14 cellular contexts compared by ENCODE assay signal in the genomic region with DNA sequence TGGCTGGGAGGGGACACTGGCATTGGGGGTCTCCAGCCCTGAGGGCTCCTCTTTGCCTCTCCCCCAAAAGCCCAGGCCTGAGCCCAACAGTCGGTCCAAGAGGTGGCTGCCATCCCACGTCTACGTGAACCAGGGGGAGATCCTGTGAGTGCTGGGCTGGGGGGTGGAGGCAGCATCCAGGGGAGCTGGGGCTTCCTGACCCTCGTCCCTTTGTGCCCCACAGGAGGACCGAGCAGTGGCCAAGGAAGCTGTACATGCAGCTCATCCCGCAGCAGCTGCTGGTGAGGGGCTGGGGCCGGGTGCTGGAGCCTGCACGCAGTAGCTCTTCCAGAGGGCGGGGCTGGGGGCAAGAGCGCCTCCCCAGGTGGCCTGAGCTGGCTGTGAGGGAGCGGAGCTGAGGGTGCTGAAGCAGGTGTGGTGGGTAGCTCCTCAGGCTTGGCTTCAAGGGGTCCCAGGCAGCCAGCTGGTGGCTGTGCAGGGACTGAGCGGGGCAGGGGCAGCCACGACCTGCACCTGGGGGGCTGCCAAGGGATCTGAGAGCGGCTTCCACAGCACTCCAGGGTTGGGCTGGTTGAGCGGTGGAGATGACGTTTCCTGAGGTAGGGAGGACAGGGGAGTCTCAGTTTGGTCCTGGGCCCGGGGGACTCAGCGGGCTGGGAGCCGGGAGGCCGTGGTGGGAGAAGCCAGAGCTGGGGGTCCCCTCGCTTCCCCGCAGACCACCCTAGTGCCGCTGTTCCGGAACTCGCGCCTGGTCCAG. TPM values are rescaled to one million over a fixed set of nuclear protein-coding genes. Genes with fewer than 3 reads are reported as not detected.
DNase-seq lines count a peak whose midpoint lies in the region; ATAC-seq and TF ChIP-seq lines count a peak whose summit lies in the region.
"Had no signal": no experiment of that assay in that cellular context is flagged by ENCODE, and none has a peak within 500 bp of the region (broad histone marks: within the 10 kb centered on the region; RNA-seq: fewer than 3 reads in every experiment).

No MANE protein-coding gene starts in this region.

- no peak overlapping the region for H3K27ac Mint-ChIP-seq in activated naive CD4-positive, alpha-beta T cell treated with anti-CD3 and anti-CD28 coated beads for 36 hours
- H3K27ac Mint-ChIP-seq: activated naive CD8-positive, alpha-beta T cell; dendritic cell treated with granulocyte-macrophage colony-stimulating factor and Interleukin-4, amounts not matched to agents 40 ng/mL and 50 ng/mL, for 4 days had no signal

- TF ChIP-seq CTCF in PC-3 (conservative IDR thresholded peaks at IDR 0.05; ENCODE audit: low read depth, low read length) (peak; percentile 25; the same call in 1 of the 2 replicates), spleen (IDR thresholded peaks at IDR 0.05 in 8 of 11, conservative IDR thresholded peaks at IDR 0.05 in 3 of 11) (no peak), tibial artery (IDR thresholded peaks at IDR 0.05) (no peak)

- POLR2A ChIA-PET in PC-3 (lab: Charles Lee; ENCODE audit: unreplicated experiment), result interaction anchor here (0.6 kb wide), 1 partner anchor 40 kb away, joined by 5 read pairs; a partner anchor contains a TSS

- no peak overlapping the region for H2AFZ ChIP-seq in PC-3 (ENCODE audit: low read length)

- H3K9ac ChIP-seq in PC-3 (ENCODE audit: low read length), result no peak overlapping the region

- 85 to 92% (median 90%) methylated on average over 18 to 26 of the region's 26 CpGs for WGBS in spleen, 5 donors

- H3K27me3 ChIP-seq in PC-3 (ENCODE audit: low read length) (no peaks in the 10 kb centered on the region), spleen (replicated peaks in 1 of 7) (no peaks in the 10 kb centered on the region), tibial artery (no peaks in the 10 kb centered on the region)
- H3K27me3 ChIP-seq in effector memory CD4-positive, alpha-beta T cell (replicated peaks; ENCODE audit: control insufficient read depth, insufficient read depth, low read length, poor library complexity, severe bottlenecking), result no peaks in the 10 kb centered on the region
- H3K27me3 ChIP-seq: MG63, sigmoid colon, transverse colon had no signal

- peaks cover 17% of the 10 kb centered on the region for H3K79me2 ChIP-seq in PC-3 (ENCODE audit: low read length)

- H4K20me1 ChIP-seq in PC-3 (ENCODE audit: low read length), result peaks cover 19% of the 10 kb centered on the region; the same call in 1 of the 2 replicates

- H3K4me1 ChIP-seq in PC-3 (ENCODE audit: insufficient read depth, low read length), result peaks cover 1% of the 10 kb centered on the region; the same call in 1 of the 2 replicates
- peaks cover 5 to 83% (median 34%) of the 10 kb centered on the region in 6 donors for H3K4me1 ChIP-seq in spleen
- no peaks in the 10 kb centered on the region for H3K4me1 ChIP-seq in effector memory CD4-positive, alpha-beta T cell (ENCODE audit: control insufficient read depth, insufficient read depth, low read length, poor library complexity, severe bottlenecking)
- peaks cover 0 to 20% (median 8%) of the 10 kb centered on the region in 4 donors for H3K4me1 ChIP-seq in tibial artery

- no peak for TF ChIP-seq POLR2A in spleen (IDR thresholded peaks at IDR 0.05)

- H3K27ac ChIP-seq in PC-3 (ENCODE audit: low read length) (no peak overlapping the region), epithelial cell of prostate (peak overlapping the region; percentile 71), spleen (peak overlapping the region in 5 of 8 donors; percentile 7 to 78 (median 11)), tibial artery (no peak overlapping the region)
- H3K27ac ChIP-seq in effector memory CD4-positive, alpha-beta T cell (ENCODE audit: insufficient read depth, low read length, poor library complexity, severe bottlenecking), result no peak overlapping the region
- H3K27ac ChIP-seq: transverse colon had no signal

- H3K36me3 ChIP-seq in PC-3 (ENCODE audit: low read depth, low read length), result peaks cover 42% of the 10 kb centered on the region
- H3K36me3 ChIP-seq in spleen, result peaks cover 0 to 89% (median 83%) of the 10 kb centered on the region in 6 donors
- H3K36me3 ChIP-seq in effector memory CD4-positive, alpha-beta T cell (ENCODE audit: control insufficient read depth, insufficient read depth, low read length), result peaks cover 56% of the 10 kb centered on the region
- peaks cover 39 to 89% (median 81%) of the 10 kb centered on the region in 3 donors for H3K36me3 ChIP-seq in tibial artery

- DNase-seq in DMS 273 (lab: John Stamatoyannopoulos, UW; ENCODE audit: unreplicated experiment) (peak; percentile 55), DMS 273 treated with DMSO at 0.1 percent for 48 hours (lab: John Stamatoyannopoulos, UW) (no peak), PC-3 (no peak), epithelial cell of prostate (ENCODE audit: low read depth, low spot score) (no peak), spleen (no peak), tibial artery (no peak)
- DNase-seq in effector memory CD4-positive, alpha-beta T cell, result no peak
- no peak for DNase-seq in activated naive CD4-positive, alpha-beta T cell treated with anti-CD3 and anti-CD28 coated beads for 36 hours
- DNase-seq: 8988T, MG63, sigmoid colon, transverse colon had no signal

- intact Hi-C loops in PC-3 (cut with micrococcal nuclease), result no loop called here
- intact Hi-C loops in spleen (cut with DNase I; ENCODE audit: low total_unique reads), result no loop called here
- intact Hi-C loops in tibial artery (cut with DNase I; ENCODE audit: low total_unique reads), result no loop called here
- intact Hi-C loops in activated naive CD4-positive, alpha-beta T cell treated with anti-CD3 and anti-CD28 coated beads for 36 hours (cut with micrococcal nuclease), result no loop called here

- no peak overlapping the region for H3K4me2 ChIP-seq in PC-3 (ENCODE audit: low read length)

- ATAC-seq in PC-3, result peak; percentile 4; the same call in 1 of the 2 replicates

- no peak overlapping the region for H3K4me3 Mint-ChIP-seq in activated naive CD4-positive, alpha-beta T cell treated with anti-CD3 and anti-CD28 coated beads for 36 hours
- H3K4me3 Mint-ChIP-seq: activated naive CD8-positive, alpha-beta T cell; dendritic cell treated with granulocyte-macrophage colony-stimulating factor and Interleukin-4, amounts not matched to agents 40 ng/mL and 50 ng/mL, for 4 days had no signal

- peaks cover 10% of the 10 kb centered on the region for H3K36me3 Mint-ChIP-seq in activated naive CD4-positive, alpha-beta T cell treated with anti-CD3 and anti-CD28 coated beads for 36 hours (ENCODE audit: low read depth)
- H3K36me3 Mint-ChIP-seq: activated naive CD8-positive, alpha-beta T cell had no signal

- no peaks in the 10 kb centered on the region for H3K9me2 ChIP-seq in PC-3 (replicated peaks; ENCODE audit: low read length)

- no peak overlapping the region for H3K4me3 ChIP-seq in PC-3 (ENCODE audit: low read length)
- no peak overlapping the region for H3K4me3 ChIP-seq in spleen
- H3K4me3 ChIP-seq in effector memory CD4-positive, alpha-beta T cell (ENCODE audit: insufficient read depth, low read depth, low read length, poor library complexity, severe bottlenecking), result no peak overlapping the region
- no peak overlapping the region for H3K4me3 ChIP-seq in tibial artery
- H3K4me3 ChIP-seq: MG63, sigmoid colon, transverse colon had no signal

- H3K9me3 Mint-ChIP-seq in activated naive CD4-positive, alpha-beta T cell treated with anti-CD3 and anti-CD28 coated beads for 36 hours, result no peaks in the 10 kb centered on the region
- H3K9me3 Mint-ChIP-seq: dendritic cell treated with granulocyte-macrophage colony-stimulating factor and Interleukin-4, amounts not matched to agents 40 ng/mL and 50 ng/mL, for 4 days had no signal

- H3K27me3 Mint-ChIP-seq in activated naive CD4-positive, alpha-beta T cell treated with anti-CD3 and anti-CD28 coated beads for 36 hours (ENCODE audit: low read depth), result no peaks in the 10 kb centered on the region
- H3K27me3 Mint-ChIP-seq: activated naive CD8-positive, alpha-beta T cell; dendritic cell treated with granulocyte-macrophage colony-stimulating factor and Interleukin-4, amounts not matched to agents 40 ng/mL and 50 ng/mL, for 4 days had no signal

- BruUV-seq in PC-3 (replicated peaks; lab: Mats Ljungman, UMichigan), result no TSS peak

- H3F3A ChIP-seq in PC-3 (ENCODE audit: low read length, unreplicated experiment), result peaks cover 5% of the 10 kb centered on the region

- peaks cover 7% of the 10 kb centered on the region for H3K4me1 Mint-ChIP-seq in activated naive CD4-positive, alpha-beta T cell treated with anti-CD3 and anti-CD28 coated beads for 36 hours (ENCODE audit: low read depth)

- CTCF ChIA-PET in PC-3 (lab: Charles Lee), result no interaction called here
- CTCF ChIA-PET in activated naive CD4-positive, alpha-beta T cell treated with anti-CD3 and anti-CD28 coated beads for 36 hours (lab: Charles Lee), result interaction anchor here (1.2 kb wide), 1 partner anchor 11 kb away, joined by 3 read pairs; no protein-coding TSS in a partner anchor

- H3K9me3 ChIP-seq in PC-3 (ENCODE audit: low read length) (no peaks in the 10 kb centered on the region), spleen (no peaks in the 10 kb centered on the region), tibial artery (no peaks in the 10 kb centered on the region)
- no peaks in the 10 kb centered on the region for H3K9me3 ChIP-seq in effector memory CD4-positive, alpha-beta T cell (ENCODE audit: control insufficient read depth, low read length)
- H3K9me3 ChIP-seq: MG63, sigmoid colon, transverse colon had no signal

RNA-seq across cellular contexts. Expression of a gene that starts 7.1 kb away (rescaled TPM):
- 138 and 148 TPM in 2 replicates for total RNA-seq in PC-3 (2014; rRNA removed)
- total RNA-seq in spleen, result 100 to 1,000 TPM in 3 of 7 donors, 10 to 100 TPM in 4; 69.6 to 127 (median 98.4) TPM
- polyA plus RNA-seq in spleen, result 100 to 1,000 TPM in 1 of 3 donors, 10 to 100 TPM in 2; 61.4 to 120 (median 70.9) TPM
- 10 to 100 TPM; 66.0 to 68.0 TPM for total RNA-seq in activated naive CD4-positive, alpha-beta T cell treated with anti-CD3 and anti-CD28 coated beads for 36 hours

RNA-seq across cellular contexts. Expression of a gene that starts 9.4 kb away (rescaled TPM):
- total RNA-seq in PC-3 (2014; rRNA removed) (141 and 172 TPM in 2 replicates), spleen (100 to 1,000 TPM in 5 of 7 donors, 10 to 100 TPM in 2; 80.9 to 203 (median 111) TPM)
- polyA plus RNA-seq in spleen, result 100 to 1,000 TPM in 1 of 3 donors, 10 to 100 TPM in 2; 36.6 to 135 (median 66.2) TPM
- total RNA-seq in activated naive CD4-positive, alpha-beta T cell treated with anti-CD3 and anti-CD28 coated beads for 36 hours, result 10 to 100 TPM; 64.4 to 65.9 TPM

RNA-seq across cellular contexts. Expression of a gene that starts 19.1 kb away (rescaled TPM):
- total RNA-seq in PC-3 (2014; rRNA removed) (42.3 and 61.0 TPM in 2 replicates), spleen (10 to 100 TPM in 6 of 7 donors, 1 to 10 TPM in 1; 8.7 to 27.8 (median 20.1) TPM)
- polyA plus RNA-seq in spleen, result 10 to 100 TPM; 11.6 to 24.8 (median 13.9) TPM
- 10 to 100 TPM; 13.3 to 14.2 TPM for total RNA-seq in activated naive CD4-positive, alpha-beta T cell treated with anti-CD3 and anti-CD28 coated beads for 36 hours

RNA-seq across cellular contexts. Expression of a gene that starts 19.5 kb away (rescaled TPM):
- total RNA-seq in PC-3 (2014; rRNA removed), result 17.8 and 18.8 TPM in 2 replicates
- total RNA-seq in spleen, result 10 to 100 TPM; 26.8 to 53.5 (median 38.2) TPM
- 10 to 100 TPM; 20.8 to 39.8 (median 34.9) TPM for polyA plus RNA-seq in spleen
- 10 to 100 TPM; 29.8 to 32.4 TPM for total RNA-seq in activated naive CD4-positive, alpha-beta T cell treated with anti-CD3 and anti-CD28 coated beads for 36 hours

RNA-seq across cellular contexts. Expression of a gene that starts 38.7 kb away (rescaled TPM):
- 0.29 and 2.2 TPM in 2 replicates for total RNA-seq in PC-3 (2014; rRNA removed)
- 10 to 100 TPM in 1 of 7 donors, 1 to 10 TPM in 6; 1.1 to 20.2 (median 2.8) TPM for total RNA-seq in spleen
- 1 to 10 TPM; 3.9 to 9.3 (median 6.4) TPM for polyA plus RNA-seq in spleen
- total RNA-seq in activated naive CD4-positive, alpha-beta T cell treated with anti-CD3 and anti-CD28 coated beads for 36 hours, result 1 to 10 TPM; 7.2 to 7.5 TPM

Comparison
In these comparisons a context has a peak if more than half of its experiments do, and no peak if none do; other contexts are left out.
1. H3K27ac ChIP-seq: peak in epithelial cell of prostate (single experiment) and spleen (5 of 8); none in PC-3 (single experiment), effector memory CD4-positive, alpha-beta T cell (single experiment) and tibial artery (0 of 2).